Comparison of ENCODE assay signal across 9 cellular contexts in the genomic region with DNA sequence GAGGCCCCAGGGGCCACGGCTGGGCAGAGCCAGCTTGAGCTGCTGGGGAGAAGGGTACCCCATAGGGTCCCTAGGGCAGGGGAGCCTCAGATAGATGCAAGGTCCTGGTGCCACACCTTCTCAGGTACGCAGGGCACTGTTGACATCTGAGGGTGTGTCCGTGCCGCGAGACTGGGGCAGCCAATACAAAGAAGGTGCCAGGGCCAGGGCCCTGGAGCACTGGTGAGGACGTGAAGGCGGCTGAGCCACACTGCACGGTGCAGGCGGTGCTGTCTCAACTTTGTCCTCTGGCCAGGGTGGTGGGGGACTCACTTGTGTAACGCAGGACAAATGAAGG. TPM values are rescaled to one million over a fixed set of nuclear protein-coding genes. Genes with fewer than 3 reads are reported as not detected.
A peak's percentile ranks its signal among the peaks of the same experiment; 100 is the strongest.
DNase-seq lines count a peak whose midpoint lies in the region; ATAC-seq, FAIRE-seq and TF ChIP-seq lines count a peak whose summit lies in the region.
"Had no signal": no experiment of that assay in that cellular context is flagged by ENCODE, and none has a peak within 500 bp of the region (broad histone marks: within the 10 kb centered on the region; RNA-seq: fewer than 3 reads in every experiment).

No MANE protein-coding gene starts in this region.

- peaks cover 0 to 19% (median 15%) of the 10 kb centered on the region in 4 experiments; a peak in 5 of 7 replicates for H3K27me3 ChIP-seq in H1 (replicated peaks in 1 of 4; ENCODE audit: control insufficient read depth in 3 of 4, extremely low read depth in 1 of 4, insufficient read depth in 3 of 4, low read length in 3 of 4)

- H3K27ac ChIP-seq in H1 (ENCODE audit: low read depth, low read length): peak overlapping the region; percentile 51
- H3K27ac ChIP-seq: SK-N-MC had no signal

- POLR2A ChIA-PET in H1 (lab: Charles Lee; ENCODE audit: partially characterized antibody): interaction anchor here (1.6 to 12.6 kb wide), 11 partner anchors 9 to 264 kb away, joined by 3 to 147 read pairs (median 6); a partner anchor contains a TSS

- H3K36me3 Mint-ChIP-seq in natural killer cell: peaks cover 6% of the 10 kb centered on the region

- H3K23ac ChIP-seq in H1 (ENCODE audit: insufficient read length): no peak overlapping the region

- peak overlapping the region in 1 of 2 donors; percentile 58 for H3K27ac Mint-ChIP-seq in natural killer cell

- H2AK5ac ChIP-seq in H1 (ENCODE audit: low read depth, low read length): no peak overlapping the region

- no peak for TF ChIP-seq EP300 in H1 (IDR thresholded peaks at IDR 0.05; ENCODE audit: borderline replicate concordance in 1 of 2, low read depth in 2 of 2, low read length in 2 of 2)

- ATAC-seq in natural killer cell: no peak
- ATAC-seq in GM18505 (IDR thresholded peaks at IDR 0.05; ENCODE audit: unreplicated experiment): no peak
- no peak for ATAC-seq in HG03354 (IDR thresholded peaks at IDR 0.05; ENCODE audit: poor library complexity, severe bottlenecking, unreplicated experiment)
- ATAC-seq in GM18511 (IDR thresholded peaks at IDR 0.05; ENCODE audit: unreplicated experiment): no peak

- peaks cover 10 to 12% of the 10 kb centered on the region in 2 donors for H3K27me3 Mint-ChIP-seq in natural killer cell (ENCODE audit: low read depth in 2 of 2)

- peaks cover 14 to 37% (median 21%) of the 10 kb centered on the region in 4 experiments; a peak in 7 of 8 replicates for H3K36me3 ChIP-seq in H1 (ENCODE audit: control insufficient read depth in 2 of 4, insufficient read depth in 4 of 4, low read length in 3 of 4)

- no peak for TF ChIP-seq RAD21 in H1 (IDR thresholded peaks at IDR 0.05 in 1 of 2, conservative IDR thresholded peaks at IDR 0.05 in 1 of 2; ENCODE audit: low read depth in 2 of 2, low read length in 2 of 2)

- no peaks in the 10 kb centered on the region for H3K9me3 ChIP-seq in H1 (ENCODE audit: insufficient read depth in 2 of 2, low read depth in 1 of 2, low read length in 1 of 2)

- TF ChIP-seq POLR2A in H1 (IDR thresholded peaks at IDR 0.05; ENCODE audit: control extremely low read depth in 1 of 2, low read depth in 2 of 2, low read length in 2 of 2) (no peak; a peak in 1 of 3 replicates), GM18505 (IDR thresholded peaks at IDR 0.05; ENCODE audit: borderline replicate concordance, extremely low read depth, insufficient read depth, insufficient read length) (no peak)

- H3K9ac ChIP-seq in H1 (replicated peaks in 1 of 4; ENCODE audit: extremely low read depth in 1 of 4, low read depth in 3 of 4, low read length in 3 of 4): no peak overlapping the region; a peak in 1 of 7 replicates

- FAIRE-seq in H1 (lab: Jason Lieb, UNC): no peak

- H4K20me1 ChIP-seq in H1 (replicated peaks in 1 of 2; ENCODE audit: control insufficient read depth in 1 of 2, insufficient read depth in 2 of 2, low read length in 2 of 2): peaks cover 4 to 19% of the 10 kb centered on the region in 2 experiments

- H3K4me2 ChIP-seq in H1 (ENCODE audit: insufficient read depth in 1 of 2, low read depth in 2 of 2, low read length in 2 of 2): peak overlapping the region; percentile 62 to 97

- WGBS in H1 (ENCODE audit: extremely low coverage in 1 of 2, insufficient coverage in 1 of 2, insufficient read length in 1 of 2, insufficient replicate concordance in 2 of 2, low coverage in 1 of 2, low lambda C conversion rate in 2 of 2, missing lambda C conversion rate in 1 of 2), 2 experiments: 89% methylated on average over 10 of the region's 10 CpGs; no CpG with 5 or more reads in 1 of the 2 experiments

- peaks cover 7% of the 10 kb centered on the region for H3K79me1 ChIP-seq in H1 (ENCODE audit: low read depth, low read length)

- H2AFZ ChIP-seq in H1 (ENCODE audit: low read length): no peak overlapping the region

- no peak overlapping the region for H4K5ac ChIP-seq in H1 (ENCODE audit: insufficient read length, low read depth, low read length)

- H2BK15ac ChIP-seq in H1 (ENCODE audit: low read length): no peak overlapping the region

- H2BK12ac ChIP-seq in H1 (ENCODE audit: low read depth, low read length): no peak overlapping the region

- no peak overlapping the region for H4K91ac ChIP-seq in H1 (replicated peaks; ENCODE audit: insufficient read length, low read length)

- CTCF ChIA-PET in H1 (lab: Charles Lee; ENCODE audit: partially characterized antibody): interaction anchor here (0.9 to 24.2 kb wide), 4 partner anchors 9 to 66 kb away, joined by 3 to 536 read pairs (median 3); a partner anchor contains a TSS

- H3K14ac ChIP-seq in H1 (ENCODE audit: insufficient read length): no peak overlapping the region

- intact Hi-C loops in natural killer cell (cut with micrococcal nuclease): loop anchor here (10.0 kb wide), 2 partner anchors 64 to 146 kb away; a partner anchor contains a TSS

- TF ChIP-seq CTCF in AG10803 (conservative IDR thresholded peaks at IDR 0.05; ENCODE audit: low read length) (no peak), H1 (IDR thresholded peaks at IDR 0.05; ENCODE audit: control extremely low read depth in 1 of 3, insufficient read depth in 1 of 3, low read depth in 1 of 3, low read length in 3 of 3) (no peak), natural killer cell (IDR thresholded peaks at IDR 0.05) (no peak)

- no peaks in the 10 kb centered on the region for H3K9me3 Mint-ChIP-seq in natural killer cell

- peak overlapping the region; percentile 22 for H3K4me3 Mint-ChIP-seq in natural killer cell

- DNase-seq in AG10803 (ENCODE audit: low read depth) (no peak), NCI-H1105 (lab: John Stamatoyannopoulos, UW) (peak; percentile 64), H1 (ENCODE audit: low read depth in 1 of 2, low spot score in 2 of 2) (no peak), natural killer cell (no peak), germinal center (ENCODE audit: low spot score) (no peak)

- H2BK5ac ChIP-seq in H1 (ENCODE audit: low read depth, low read length): no peak overlapping the region

- peaks cover 1 to 7% of the 10 kb centered on the region in 2 experiments for H3K79me2 ChIP-seq in H1 (ENCODE audit: control insufficient read depth in 1 of 2, insufficient read depth in 2 of 2, low read length in 2 of 2)

- H3K4ac ChIP-seq in H1 (replicated peaks; ENCODE audit: insufficient read length, low read depth, low read length): no peak overlapping the region

- peaks cover 0 to 24% (median 11%) of the 10 kb centered on the region in 4 experiments; a peak in 6 of 7 replicates for H3K4me1 ChIP-seq in H1 (replicated peaks in 1 of 4; ENCODE audit: control insufficient read depth in 3 of 4, insufficient read depth in 4 of 4, low read length in 3 of 4)

- no peak overlapping the region for H3K56ac ChIP-seq in H1 (replicated peaks; ENCODE audit: insufficient read length, low read depth, low read length)

- no peak overlapping the region for H2BK20ac ChIP-seq in H1 (ENCODE audit: low read length)

- no peak overlapping the region for H2BK120ac ChIP-seq in H1 (replicated peaks; ENCODE audit: low read depth, low read length)

- peaks cover 7 to 28% of the 10 kb centered on the region in 2 donors for H3K4me1 Mint-ChIP-seq in natural killer cell

- H3K18ac ChIP-seq in H1 (ENCODE audit: extremely low read depth, low read length): no peak overlapping the region

- H3K4me3 ChIP-seq in AG10803 (ENCODE audit: low read length) (peak overlapping the region; percentile 52; the same call in 1 of the 2 replicates), H1 (ENCODE audit: extremely low read depth in 1 of 4, insufficient read depth in 2 of 4, low read depth in 3 of 4, low read length in 4 of 4) (peak overlapping the region; percentile 47 to 77 (median 68); a peak in 6 of 8 replicates)

- no peak overlapping the region for H4K8ac ChIP-seq in H1 (ENCODE audit: extremely low read depth, insufficient read depth, low read length)

- peaks cover 12% of the 10 kb centered on the region for H3K23me2 ChIP-seq in H1 (ENCODE audit: low read depth, low read length)

RNA-seq across cellular contexts. Expression of a gene that starts 0.6 kb away (rescaled TPM):
- 0.26 and 0.69 TPM in 2 replicates for total RNA-seq in H1 (2021; fragmentation: NEBNext Ultra II Directional; extraction: Animal tissue kit (Norgen Biotek cat#: 25700))
- polyA plus RNA-seq in H1 (2011; rRNA removed): 0.24 and 0.25 TPM in 2 replicates
- polyA plus RNA-seq in H1 (2011; cell fraction: cytosol; rRNA removed): 0.22 TPM
- polyA plus RNA-seq in H1 (2011; cell fraction: nucleus; rRNA removed): 0.21 TPM
- 0.15 to 0.60 TPM (median 0.34 TPM) in 4 replicates for polyA plus RNA-seq in H1 (2012, experiment 1 of 2)
- polyA plus RNA-seq in H1 (2012, experiment 2 of 2): 0.45 TPM
- 0.24 TPM for polyA plus RNA-seq in H1 (2013, experiment 1 of 2)
- polyA plus RNA-seq in H1 (2013, experiment 2 of 2): 0.20 TPM
- polyA minus RNA-seq in H1 (2011; rRNA and poly(A)+ RNA removed): 0.22 TPM in 2 replicates
- polyA minus RNA-seq in H1 (2011; cell fraction: cytosol; rRNA and poly(A)+ RNA removed): 0.88 TPM
- polyA minus RNA-seq in H1 (2011; cell fraction: nucleus; rRNA and poly(A)+ RNA removed): 1.1 TPM
- under 1 TPM; 0.24 to 0.68 (median 0.45) TPM for total RNA-seq in natural killer cell

RNA-seq across cellular contexts. Expression of a gene that starts 5.9 kb away (rescaled TPM):
- total RNA-seq in H1 (2021; fragmentation: NEBNext Ultra II Directional; extraction: Animal tissue kit (Norgen Biotek cat#: 25700)): 77.2 and 78.2 TPM in 2 replicates
- polyA plus RNA-seq in H1 (2011; rRNA removed): 225 and 284 TPM in 2 replicates
- 102 TPM for polyA plus RNA-seq in H1 (2011; cell fraction: cytosol; rRNA removed)
- 180 TPM for polyA plus RNA-seq in H1 (2011; cell fraction: nucleus; rRNA removed)
- polyA plus RNA-seq in H1 (2012, experiment 1 of 2): 60.3 to 108 TPM (median 95.2 TPM) in 4 replicates
- polyA plus RNA-seq in H1 (2012, experiment 2 of 2): 104 TPM
- 104 TPM for polyA plus RNA-seq in H1 (2013, experiment 1 of 2)
- polyA plus RNA-seq in H1 (2013, experiment 2 of 2): 125 TPM
- 222 and 265 TPM in 2 replicates for polyA minus RNA-seq in H1 (2011; rRNA and poly(A)+ RNA removed)
- polyA minus RNA-seq in H1 (2011; cell fraction: cytosol; rRNA and poly(A)+ RNA removed): 35.6 TPM
- polyA minus RNA-seq in H1 (2011; cell fraction: nucleus; rRNA and poly(A)+ RNA removed): 64.4 TPM
- 10 to 100 TPM; 59.3 to 78.4 (median 70.0) TPM for total RNA-seq in natural killer cell

RNA-seq across cellular contexts. Expression of a gene that starts 6.1 kb away (rescaled TPM):
- total RNA-seq in H1 (2021; fragmentation: NEBNext Ultra II Directional; extraction: Animal tissue kit (Norgen Biotek cat#: 25700)): 46.9 and 49.6 TPM in 2 replicates
- polyA plus RNA-seq in H1 (2011; rRNA removed): 30.0 and 42.9 TPM in 2 replicates
- 54.2 TPM for polyA plus RNA-seq in H1 (2011; cell fraction: cytosol; rRNA removed)
- polyA plus RNA-seq in H1 (2011; cell fraction: nucleus; rRNA removed): 51.8 TPM
- polyA plus RNA-seq in H1 (2012, experiment 1 of 2): 54.6 to 78.8 TPM (median 68.8 TPM) in 4 replicates
- 25.7 TPM for polyA plus RNA-seq in H1 (2012, experiment 2 of 2)
- polyA plus RNA-seq in H1 (2013, experiment 1 of 2): 31.6 TPM
- polyA plus RNA-seq in H1 (2013, experiment 2 of 2): 28.6 TPM
- polyA minus RNA-seq in H1 (2011; rRNA and poly(A)+ RNA removed): 65.4 and 67.9 TPM in 2 replicates
- 16.7 TPM for polyA minus RNA-seq in H1 (2011; cell fraction: cytosol; rRNA and poly(A)+ RNA removed)
- polyA minus RNA-seq in H1 (2011; cell fraction: nucleus; rRNA and poly(A)+ RNA removed): 23.0 TPM
- total RNA-seq in natural killer cell: 10 to 100 TPM; 22.3 to 29.3 (median 25.8) TPM

RNA-seq across cellular contexts. Expression of a gene that starts 33.4 kb away (rescaled TPM):
- 36.8 and 40.4 TPM in 2 replicates for total RNA-seq in H1 (2021; fragmentation: NEBNext Ultra II Directional; extraction: Animal tissue kit (Norgen Biotek cat#: 25700))
- 30.7 and 50.1 TPM in 2 replicates for polyA plus RNA-seq in H1 (2011; rRNA removed)
- 31.0 TPM for polyA plus RNA-seq in H1 (2011; cell fraction: cytosol; rRNA removed)
- 80.4 TPM for polyA plus RNA-seq in H1 (2011; cell fraction: nucleus; rRNA removed)
- polyA plus RNA-seq in H1 (2012, experiment 1 of 2): 25.7 to 35.7 TPM (median 33.7 TPM) in 4 replicates
- polyA plus RNA-seq in H1 (2012, experiment 2 of 2): 28.5 TPM
- polyA plus RNA-seq in H1 (2013, experiment 1 of 2): 29.1 TPM
- polyA plus RNA-seq in H1 (2013, experiment 2 of 2): 26.5 TPM
- polyA minus RNA-seq in H1 (2011; rRNA and poly(A)+ RNA removed): 15.9 and 17.5 TPM in 2 replicates
- polyA minus RNA-seq in H1 (2011; cell fraction: cytosol; rRNA and poly(A)+ RNA removed): 14.8 TPM
- 19.9 TPM for polyA minus RNA-seq in H1 (2011; cell fraction: nucleus; rRNA and poly(A)+ RNA removed)
- total RNA-seq in natural killer cell: 10 to 100 TPM; 26.7 to 33.8 (median 29.9) TPM

RNA-seq across cellular contexts. Expression of a gene that starts 55.4 kb away (rescaled TPM):
- 0.37 and 0.67 TPM in 2 replicates for total RNA-seq in H1 (2021; fragmentation: NEBNext Ultra II Directional; extraction: Animal tissue kit (Norgen Biotek cat#: 25700))
- polyA plus RNA-seq in H1 (2011; rRNA removed): 0.80 and 1.6 TPM in 2 replicates
- 1.0 TPM for polyA plus RNA-seq in H1 (2011; cell fraction: cytosol; rRNA removed)
- polyA plus RNA-seq in H1 (2011; cell fraction: nucleus; rRNA removed): 1.2 TPM
- 0.25 to 0.88 TPM (median 0.55 TPM) in 4 replicates for polyA plus RNA-seq in H1 (2012, experiment 1 of 2)
- polyA plus RNA-seq in H1 (2012, experiment 2 of 2): 1.2 TPM
- polyA plus RNA-seq in H1 (2013, experiment 1 of 2): 0.47 TPM
- polyA plus RNA-seq in H1 (2013, experiment 2 of 2): 0.37 TPM
- 0.15 and 0.22 TPM in 2 replicates for polyA minus RNA-seq in H1 (2011; rRNA and poly(A)+ RNA removed)
- polyA minus RNA-seq in H1 (2011; cell fraction: cytosol; rRNA and poly(A)+ RNA removed): not detected
- polyA minus RNA-seq in H1 (2011; cell fraction: nucleus; rRNA and poly(A)+ RNA removed): not detected
- total RNA-seq in natural killer cell: not detected
